ENCODE assay signal across 10 cellular contexts in genomic region chr4:81688085-81688484, GRCh38.
A peak's percentile ranks its signal among the peaks of the same experiment; 100 is the strongest.
DNase-seq lines count a peak whose midpoint lies in the region; ATAC-seq and TF ChIP-seq lines count a peak whose summit lies in the region.
"Had no signal": no experiment of that assay in that cellular context is flagged by ENCODE, and none has a peak within 500 bp of the region (broad histone marks: within the 10 kb centered on the region; RNA-seq: fewer than 3 reads in every experiment).

No MANE protein-coding gene starts in this region.

- H3K36me3 ChIP-seq in cardiac muscle cell (no peaks in the 10 kb centered on the region), mammary epithelial cell (ENCODE audit: insufficient read depth, low read length) (no peaks in the 10 kb centered on the region), transverse colon (no peaks in the 10 kb centered on the region), esophagus squamous epithelium (no peaks in the 10 kb centered on the region)
- H3K36me3 ChIP-seq: BLaER1 had no signal

- CTCF ChIA-PET in mammary epithelial cell (lab: Charles Lee; ENCODE audit: low non-redundant PET): interaction anchor here (0.6 to 1.2 kb wide), 7 partner anchors 217 to 542 kb away, joined by 3 to 7 read pairs (median 5); partner anchors contain the start of gene RASGEF1B

- H3K27me3 ChIP-seq in cardiac muscle cell (no peaks in the 10 kb centered on the region), mammary epithelial cell (ENCODE audit: insufficient read depth, low read length) (no peaks in the 10 kb centered on the region), transverse colon (no peaks in the 10 kb centered on the region), esophagus squamous epithelium (no peaks in the 10 kb centered on the region)
- H3K27me3 ChIP-seq: BLaER1 had no signal

- dilution Hi-C loops in mammary epithelial cell (cut with HindIII; ENCODE audit: low sequenced_read_pairs): no loop called here

- BruUV-seq in mammary epithelial cell (replicated peaks; lab: Mats Ljungman, UMichigan): no TSS peak

- no peak overlapping the region for H2AFZ ChIP-seq in mammary epithelial cell (ENCODE audit: low read depth, low read length)

- H3K4me1 ChIP-seq in cardiac muscle cell (ENCODE audit: low read depth): peaks cover 8% of the 10 kb centered on the region
- H3K4me1 ChIP-seq in mammary epithelial cell (ENCODE audit: insufficient read depth, low read length): no peaks in the 10 kb centered on the region
- no peaks in the 10 kb centered on the region for H3K4me1 ChIP-seq in transverse colon
- H3K4me1 ChIP-seq in esophagus squamous epithelium: no peaks in the 10 kb centered on the region

- no peak for TF ChIP-seq POLR2A in transverse colon (IDR thresholded peaks at IDR 0.05)
- no peak for TF ChIP-seq POLR2A in esophagus squamous epithelium (IDR thresholded peaks at IDR 0.05)

- no peak for ATAC-seq in Right ventricle myocardium superior (ENCODE audit: poor library complexity)
- no peak for ATAC-seq in activated CD4-positive, CD25-positive, alpha-beta regulatory T cell treated with anti-CD3 and anti-CD28 coated beads, Interleukin-2, amount 50 U/mL, for 24 hours
- ATAC-seq in HG03571 (IDR thresholded peaks at IDR 0.05; ENCODE audit: unreplicated experiment): no peak

- no peak overlapping the region for H3K9ac ChIP-seq in mammary epithelial cell (ENCODE audit: insufficient read depth, low read length)
- H3K9ac ChIP-seq: BLaER1 had no signal

- H3K79me2 ChIP-seq in mammary epithelial cell (ENCODE audit: insufficient read depth, low read length): no peaks in the 10 kb centered on the region

- no peak overlapping the region for H3K4me2 ChIP-seq in mammary epithelial cell (ENCODE audit: insufficient read depth, low read depth, low read length)
- H3K4me2 ChIP-seq: BLaER1 had no signal

- no peak for TF ChIP-seq EP300 in transverse colon (IDR thresholded peaks at IDR 0.05; ENCODE audit: low read depth)

- H3K27ac ChIP-seq in cardiac muscle cell (no peak overlapping the region), mammary epithelial cell (ENCODE audit: insufficient read depth, low read depth, low read length) (no peak overlapping the region), transverse colon (no peak overlapping the region), esophagus squamous epithelium (no peak overlapping the region)
- H3K27ac ChIP-seq: BLaER1 had no signal

- no peak overlapping the region for H3K4me3 ChIP-seq in cardiac muscle cell
- no peak overlapping the region for H3K4me3 ChIP-seq in mammary epithelial cell (replicated peaks in 1 of 3; ENCODE audit: insufficient read depth in 1 of 3, low read depth in 2 of 3, low read length in 3 of 3)
- no peak overlapping the region for H3K4me3 ChIP-seq in transverse colon
- no peak overlapping the region for H3K4me3 ChIP-seq in esophagus squamous epithelium
- H3K4me3 ChIP-seq: BLaER1 had no signal

- TF ChIP-seq CTCF in cardiac muscle cell (IDR thresholded peaks at IDR 0.05; ENCODE audit: low read depth, low read length) (peak; percentile 32), mammary epithelial cell (conservative IDR thresholded peaks at IDR 0.05 in 1 of 2, IDR thresholded peaks at IDR 0.05 in 1 of 2; ENCODE audit: extremely low read depth in 1 of 2, insufficient read depth in 1 of 2, low read depth in 1 of 2, low read length in 2 of 2) (peak in 1 of 2 donors; percentile 42), transverse colon (IDR thresholded peaks at IDR 0.05) (peak in 4 of 5 experiments; percentile 10 to 24 (median 12)), esophagus squamous epithelium (IDR thresholded peaks at IDR 0.05) (peak in 1 of 6 experiments; percentile 35)

- WGBS in mammary epithelial cell (ENCODE audit: low coverage, missing lambda C conversion rate): 67% methylated on average over 4 of the region's 4 CpGs
- 68 to 72% methylated on average over 4 of the region's 4 CpGs for WGBS in transverse colon (ENCODE audit: low coverage in 1 of 2), 2 donors
- 70 to 77% methylated on average over 4 of the region's 4 CpGs for whole genome bisulfite sequencing in esophagus squamous epithelium, 2 donors

- no peaks in the 10 kb centered on the region for H4K20me1 ChIP-seq in mammary epithelial cell (ENCODE audit: insufficient read depth, low read length)
- H4K20me1 ChIP-seq: BLaER1 had no signal

- DNase-seq in cardiac muscle cell (ENCODE audit: low read depth in 1 of 2, low spot score in 1 of 2) (peak in 1 of 2 donors; percentile 46), Right ventricle myocardium superior (no peak), mammary epithelial cell (peak; percentile 6), kidney glomerular epithelial cell (lab: John Stamatoyannopoulos, UW) (peak; percentile 19), transverse colon (no peak), esophagus squamous epithelium (lab: John Stamatoyannopoulos, UW) (no peak)
- DNase-seq: NCI-H1105 treated with DMSO at 0.1 percent for 48 hours had no signal

- intact Hi-C loops in Right ventricle myocardium superior (cut with DNase I): no loop called here
- intact Hi-C loops in mammary epithelial cell (cut with micrococcal nuclease): loop anchor here (1.0 to 2.0 kb wide), 4 partner anchors 157 to 282 kb away; partner anchors contain the start of gene RASGEF1B
- intact Hi-C loops in transverse colon (cut with DNase I; ENCODE audit: low total_unique reads): no loop called here
- intact Hi-C loops in esophagus squamous epithelium (cut with DNase I): no loop called here

- in situ Hi-C loops in mammary epithelial cell (cut with MboI; ENCODE audit: low sequenced_read_pairs in 2 of 2): no loop called here
- in situ Hi-C loops in transverse colon (cut with MboI; ENCODE audit: low pct_ligation_motif_present in 1 of 4, low pct_unique_long_range_greater_than_20kb in 1 of 4, low sequenced_read_pairs in 3 of 4): no loop called here

- H3K9me3 ChIP-seq in cardiac muscle cell (ENCODE audit: low read depth) (no peaks in the 10 kb centered on the region), mammary epithelial cell (replicated peaks; ENCODE audit: insufficient read depth, low read length) (no peaks in the 10 kb centered on the region), transverse colon (no peaks in the 10 kb centered on the region), esophagus squamous epithelium (no peaks in the 10 kb centered on the region)
- H3K9me3 ChIP-seq: BLaER1 had no signal

Comparison
In these comparisons a context has a peak if more than half of its experiments do, and no peak if none do; other contexts are left out.
1. DNase-seq: peak in mammary epithelial cell (single experiment) and kidney glomerular epithelial cell (single experiment); none in Right ventricle myocardium superior (single experiment), transverse colon (single experiment) and esophagus squamous epithelium (single experiment).